Comparison of ENCODE assay signal across 8 cellular contexts in genomic region chr1:211828584-211829342, GRCh38. TPM values are rescaled to one million over a fixed set of nuclear protein-coding genes. Genes with fewer than 3 reads are reported as not detected.
DNase-seq lines count a peak whose midpoint lies in the region; ATAC-seq and TF ChIP-seq lines count a peak whose summit lies in the region.

No MANE protein-coding gene starts in this region.

- H3K27ac Mint-ChIP-seq in nephron: peak overlapping the region; percentile 41 to 86 (median 85)

- DNase-seq in NB4 (ENCODE audit: low read depth) (peak; percentile 11), choroid plexus epithelial cell (ENCODE audit: low read depth) (no peak), HPDE6-E6E7 (ENCODE audit: extremely low spot score) (no peak), A172 (ENCODE audit: low spot score) (no peak)
- no peak for DNase-seq in activated CD4-positive, alpha-beta T cell treated with anti-CD3 and anti-CD28 coated beads, Interleukin-2, amount 50 U/mL, for 1 hour

- H3K9me3 Mint-ChIP-seq in nephron: no peaks in the 10 kb centered on the region

- peaks cover 26 to 55% (median 36%) of the 10 kb centered on the region in 10 experiments for H3K4me1 ChIP-seq in BLaER1 treated with 17β-estradiol and CSF1 and Interleukin-3, amounts not matched to agents 10 nM and 100 nM

- peak overlapping the region; percentile 86 to 95 (median 92) for H3K4me3 ChIP-seq in BLaER1 treated with 17β-estradiol and CSF1 and Interleukin-3, amounts not matched to agents 10 nM and 100 nM
- peak overlapping the region; percentile 72 for H3K4me3 ChIP-seq in NB4 (ENCODE audit: low read depth, low read length)
- H3K4me3 ChIP-seq in choroid plexus epithelial cell (ENCODE audit: low read depth, low read length): peak overlapping the region; percentile 67

- TF ChIP-seq CTCF in NB4 (IDR thresholded peaks at IDR 0.05; ENCODE audit: low read depth, low read length) (no peak), choroid plexus epithelial cell (conservative IDR thresholded peaks at IDR 0.05; ENCODE audit: low read depth, low read length) (no peak), nephron (IDR thresholded peaks at IDR 0.05; ENCODE audit: unreplicated experiment in 3 of 3) (no peak)

- peaks cover 20% of the 10 kb centered on the region for H3K4me1 Mint-ChIP-seq in nephron

- ATAC-seq in GM21526 (IDR thresholded peaks at IDR 0.05; ENCODE audit: low FRiP score, unreplicated experiment): no peak

- no peaks in the 10 kb centered on the region for H3K9me3 ChIP-seq in BLaER1 treated with 17β-estradiol and CSF1 and Interleukin-3, amounts not matched to agents 10 nM and 100 nM (replicated peaks in 1 of 11)

- peak overlapping the region; percentile 76 to 94 (median 87) for H3K4me2 ChIP-seq in BLaER1 treated with 17β-estradiol and CSF1 and Interleukin-3, amounts not matched to agents 10 nM and 100 nM

- H3K9ac ChIP-seq in BLaER1 treated with 17β-estradiol and CSF1 and Interleukin-3, amounts not matched to agents 10 nM and 100 nM: peak overlapping the region; percentile 94 to 97 (median 96); a peak in 20 of 22 replicates

- TF ChIP-seq POLR2A in NB4 (IDR thresholded peaks at IDR 0.05; ENCODE audit: extremely low read depth, insufficient read length): no peak

- H4K20me1 ChIP-seq in BLaER1 treated with 17β-estradiol and CSF1 and Interleukin-3, amounts not matched to agents 10 nM and 100 nM: peaks cover 0 to 38% (median 17%) of the 10 kb centered on the region in 11 experiments; a peak in 15 of 22 replicates

- peaks cover 14% of the 10 kb centered on the region for H3K36me3 Mint-ChIP-seq in nephron (ENCODE audit: low read depth)

- no peaks in the 10 kb centered on the region for H3K27me3 ChIP-seq in BLaER1 treated with 17β-estradiol and CSF1 and Interleukin-3, amounts not matched to agents 10 nM and 100 nM

- H3K4me3 Mint-ChIP-seq in nephron: peak overlapping the region; percentile 94 to 98 (median 98)

- H3K27ac ChIP-seq in BLaER1 treated with 17β-estradiol and CSF1 and Interleukin-3, amounts not matched to agents 10 nM and 100 nM: peak overlapping the region in 7 of 11 experiments; percentile 93 to 97 (median 95); a peak in 10 of 22 replicates

- H3K27me3 Mint-ChIP-seq in nephron (ENCODE audit: low read depth): no peaks in the 10 kb centered on the region

- H3K36me3 ChIP-seq in BLaER1 treated with 17β-estradiol and CSF1 and Interleukin-3, amounts not matched to agents 10 nM and 100 nM: peaks cover 16 to 53% (median 37%) of the 10 kb centered on the region in 11 experiments; a peak in 21 of 22 replicates

RNA-seq across cellular contexts. Expression of gene LPGAT1, which starts 1.8 kb away (rescaled TPM):
- total RNA-seq in A172 (2014; rRNA removed; shearing (Covaris generic)): 83.2 and 83.8 TPM in 2 replicates
